In the genomic region with DNA sequence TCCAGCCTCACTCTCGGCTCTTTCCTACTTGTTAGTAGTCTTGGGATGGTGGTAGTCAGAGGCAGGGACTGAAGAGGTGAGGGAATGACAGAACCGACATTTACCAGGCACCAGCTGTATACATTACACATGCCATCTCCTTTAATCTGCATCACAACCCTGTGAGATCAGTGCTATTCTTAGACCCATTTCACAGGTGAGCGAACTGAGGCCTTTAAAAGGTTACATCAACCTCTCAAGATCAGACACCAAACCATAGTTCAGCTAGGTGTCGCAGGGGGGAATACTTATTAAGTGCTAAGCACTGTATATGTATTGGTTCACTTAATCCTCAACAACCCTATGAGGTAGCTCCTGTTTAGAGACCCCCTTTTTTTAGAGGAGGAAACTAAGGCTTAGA, we compare ENCODE assay signal across 33 cellular contexts. TPM values are rescaled to one million over a fixed set of nuclear protein-coding genes. Genes with fewer than 3 reads are reported as not detected.
"Had no signal": no experiment of that assay in that cellular context is flagged by ENCODE, and none has a peak within 500 bp of the region (broad histone marks: within the 10 kb centered on the region; RNA-seq: fewer than 3 reads in every experiment).

No MANE protein-coding gene starts in this region.

- H3K9me3 ChIP-seq: ascending aorta, breast epithelium, esophagus muscularis mucosa, gastroesophageal sphincter had no signal

- DNase-seq: activated CD4-positive, alpha-beta memory T cell treated with anti-CD3 and anti-CD28 coated beads for 36 hours; activated CD4-positive, alpha-beta T cell treated with anti-CD3 and anti-CD28 coated beads for 36 hours; activated CD4-positive, alpha-beta T cell treated with anti-CD3 and anti-CD28 coated beads, Interleukin-2, amount 10 ng/mL, durations not matched to agents 24 days and 14 days; activated CD4-positive, CD25-positive, alpha-beta regulatory T cell; activated CD4-positive, CD25-positive, alpha-beta regulatory T cell treated with anti-CD3 and anti-CD28 coated beads, Interleukin-2, amount 50 U/mL, for 72 hours; activated CD8-positive, alpha-beta memory T cell treated with anti-CD3 and anti-CD28 coated beads, Interleukin-2, amount 50 U/mL, for 48 hours; activated gamma-delta T cell; activated naive CD4-positive, alpha-beta T cell; activated naive CD4-positive, alpha-beta T cell treated with anti-CD3 and anti-CD28 coated beads, Interleukin-2, amount 10 ng/mL, durations not matched to agents 7 days and 5 days; activated naive CD8-positive, alpha-beta T cell treated with anti-CD3 and anti-CD28 coated beads, Interleukin-2, amount 10 ng/mL, durations not matched to agents 7 days and 5 days; activated T-cell treated with anti-CD3 and anti-CD28 coated beads for 4 hours; activated T-cell treated with anti-CD3 and anti-CD28 coated beads, Interleukin-2, amount 50 U/mL, for 24 hours; activated T-cell treated with anti-CD3 and anti-CD28 coated beads, Interleukin-2, amount 50 U/mL, for 72 hours; effector memory CD4-positive, alpha-beta T cell; endodermal cell; erythroblast; foreskin keratinocyte; T-helper 1 cell; T-helper 17 cell had no signal

- H3K27ac ChIP-seq: ascending aorta, breast epithelium, coronary artery, dorsolateral prefrontal cortex, esophagus muscularis mucosa, foreskin keratinocyte, gastroesophageal sphincter had no signal

- ATAC-seq: activated CD4-positive, alpha-beta T cell treated with anti-CD3 and anti-CD28 coated beads for 36 hours; activated naive CD4-positive, alpha-beta T cell treated with anti-CD3 and anti-CD28 coated beads, Interleukin-2, amount 50 U/mL, for 72 hours; activated T-cell treated with anti-CD3 and anti-CD28 coated beads, Interleukin-2, amount 50 U/mL, for 72 hours; foreskin keratinocyte; gastroesophageal sphincter; T-helper 17 cell had no signal

- H3K27me3 ChIP-seq: ascending aorta, breast epithelium had no signal

- H3K36me3 ChIP-seq: ascending aorta, breast epithelium had no signal

- H3K4me3 ChIP-seq: ascending aorta, breast epithelium, coronary artery, dorsolateral prefrontal cortex, esophagus muscularis mucosa, gastroesophageal sphincter had no signal

- H3K27me3 Mint-ChIP-seq: activated CD4-positive, alpha-beta memory T cell treated with anti-CD3 and anti-CD28 coated beads for 36 hours; activated CD4-positive, alpha-beta T cell treated with anti-CD3 and anti-CD28 coated beads for 36 hours; activated naive CD8-positive, alpha-beta T cell treated with anti-CD3 and anti-CD28 coated beads, Interleukin-2, amount 10 ng/mL, durations not matched to agents 7 days and 5 days; brain had no signal

- H3K4me1 Mint-ChIP-seq: activated CD4-positive, alpha-beta T cell treated with anti-CD3 and anti-CD28 coated beads for 36 hours; activated CD4-positive, alpha-beta T cell treated with anti-CD3 and anti-CD28 coated beads, Interleukin-2, amount 10 ng/mL, durations not matched to agents 24 days and 14 days; activated naive CD4-positive, alpha-beta T cell treated with anti-CD3 and anti-CD28 coated beads, Interleukin-2, amount 10 ng/mL, durations not matched to agents 7 days and 5 days; activated naive CD8-positive, alpha-beta T cell treated with anti-CD3 and anti-CD28 coated beads, Interleukin-2, amount 10 ng/mL, durations not matched to agents 7 days and 5 days; central memory CD8-positive, alpha-beta T cell; T-helper 17 cell had no signal

- H3K4me3 Mint-ChIP-seq: activated CD4-positive, alpha-beta memory T cell treated with anti-CD3 and anti-CD28 coated beads for 36 hours; activated CD4-positive, alpha-beta T cell treated with anti-CD3 and anti-CD28 coated beads for 36 hours; activated CD4-positive, alpha-beta T cell treated with anti-CD3 and anti-CD28 coated beads, Interleukin-2, amount 10 ng/mL, durations not matched to agents 24 days and 14 days; activated naive CD4-positive, alpha-beta T cell treated with anti-CD3 and anti-CD28 coated beads, Interleukin-2, amount 10 ng/mL, durations not matched to agents 7 days and 5 days; activated naive CD8-positive, alpha-beta T cell treated with anti-CD3 and anti-CD28 coated beads, Interleukin-2, amount 10 ng/mL, durations not matched to agents 7 days and 5 days; activated T-cell treated with anti-CD3 and anti-CD28 coated beads, Interleukin-2, amount 50 U/mL, for 24 hours; activated T-cell treated with anti-CD3 and anti-CD28 coated beads, Interleukin-2, amount 50 U/mL, for 72 hours; brain; central memory CD8-positive, alpha-beta T cell; dendritic cell treated with granulocyte-macrophage colony-stimulating factor and Interleukin-4, amounts not matched to agents 40 ng/mL and 50 ng/mL, for 4 days; endodermal cell; T-helper 17 cell; T-helper 2 cell treated with Interferon-gamma antibody and Interleukin-4, amounts not matched to agents 5 μg/mL and 100 μg/mL, for 36 hours had no signal

- H3K36me3 Mint-ChIP-seq: activated CD4-positive, alpha-beta memory T cell treated with anti-CD3 and anti-CD28 coated beads for 36 hours; activated naive CD4-positive, alpha-beta T cell treated with anti-CD3 and anti-CD28 coated beads, Interleukin-2, amount 10 ng/mL, durations not matched to agents 7 days and 5 days; activated naive CD4-positive, alpha-beta T cell treated with anti-CD3 and anti-CD28 coated beads, Interleukin-2, amount 50 U/mL, for 72 hours; activated naive CD8-positive, alpha-beta T cell treated with anti-CD3 and anti-CD28 coated beads, Interleukin-2, amount 10 ng/mL, durations not matched to agents 7 days and 5 days; brain had no signal

- H3K4me1 ChIP-seq: ascending aorta, esophagus muscularis mucosa, foreskin keratinocyte, gastroesophageal sphincter had no signal

- H3K27ac Mint-ChIP-seq: activated CD4-positive, alpha-beta memory T cell treated with anti-CD3 and anti-CD28 coated beads for 36 hours; activated CD4-positive, alpha-beta T cell treated with anti-CD3 and anti-CD28 coated beads for 36 hours; activated CD4-positive, alpha-beta T cell treated with anti-CD3 and anti-CD28 coated beads, Interleukin-2, amount 10 ng/mL, durations not matched to agents 24 days and 14 days; activated naive CD4-positive, alpha-beta T cell treated with anti-CD3 and anti-CD28 coated beads, Interleukin-2, amount 10 ng/mL, durations not matched to agents 7 days and 5 days; activated naive CD4-positive, alpha-beta T cell treated with anti-CD3 and anti-CD28 coated beads, Interleukin-2, amount 50 U/mL, for 72 hours; activated naive CD8-positive, alpha-beta T cell treated with anti-CD3 and anti-CD28 coated beads, Interleukin-2, amount 10 ng/mL, durations not matched to agents 7 days and 5 days; activated T-cell treated with anti-CD3 and anti-CD28 coated beads, Interleukin-2, amount 50 U/mL, for 24 hours; activated T-cell treated with anti-CD3 and anti-CD28 coated beads, Interleukin-2, amount 50 U/mL, for 72 hours; dendritic cell treated with granulocyte-macrophage colony-stimulating factor and Interleukin-4, amounts not matched to agents 40 ng/mL and 50 ng/mL, for 4 days; endodermal cell; T-helper 17 cell; T-helper 2 cell treated with Interferon-gamma antibody and Interleukin-4, amounts not matched to agents 5 μg/mL and 100 μg/mL, for 36 hours had no signal

- H3K9me3 Mint-ChIP-seq: activated CD4-positive, alpha-beta memory T cell treated with anti-CD3 and anti-CD28 coated beads for 36 hours; activated CD4-positive, alpha-beta T cell treated with anti-CD3 and anti-CD28 coated beads, Interleukin-2, amount 10 ng/mL, durations not matched to agents 24 days and 14 days; activated naive CD4-positive, alpha-beta T cell treated with anti-CD3 and anti-CD28 coated beads, Interleukin-2, amount 10 ng/mL, durations not matched to agents 7 days and 5 days; activated naive CD4-positive, alpha-beta T cell treated with anti-CD3 and anti-CD28 coated beads, Interleukin-2, amount 50 U/mL, for 72 hours; activated naive CD8-positive, alpha-beta T cell treated with anti-CD3 and anti-CD28 coated beads, Interleukin-2, amount 10 ng/mL, durations not matched to agents 7 days and 5 days; activated T-cell treated with anti-CD3 and anti-CD28 coated beads, Interleukin-2, amount 50 U/mL, for 24 hours; activated T-cell treated with anti-CD3 and anti-CD28 coated beads, Interleukin-2, amount 50 U/mL, for 72 hours; brain; central memory CD8-positive, alpha-beta T cell; dendritic cell treated with granulocyte-macrophage colony-stimulating factor and Interleukin-4, amounts not matched to agents 40 ng/mL and 50 ng/mL, for 4 days; endodermal cell; T-helper 2 cell treated with Interferon-gamma antibody and Interleukin-4, amounts not matched to agents 5 μg/mL and 100 μg/mL, for 36 hours had no signal

RNA-seq across cellular contexts. Expression of a gene that starts 5.6 kb away (rescaled TPM):
- total RNA-seq: activated CD4-positive, alpha-beta memory T cell treated with anti-CD3 and anti-CD28 coated beads for 36 hours; activated CD4-positive, alpha-beta T cell treated with anti-CD3 and anti-CD28 coated beads for 36 hours; activated CD4-positive, alpha-beta T cell treated with anti-CD3 and anti-CD28 coated beads, Interleukin-2, amount 10 ng/mL, durations not matched to agents 24 days and 14 days; activated naive CD4-positive, alpha-beta T cell treated with anti-CD3 and anti-CD28 coated beads, Interleukin-2, amount 50 U/mL, for 72 hours; activated naive CD8-positive, alpha-beta T cell treated with anti-CD3 and anti-CD28 coated beads, Interleukin-2, amount 10 ng/mL, durations not matched to agents 7 days and 5 days; activated T-cell treated with anti-CD3 and anti-CD28 coated beads, Interleukin-2, amount 50 U/mL, for 72 hours; ascending aorta; breast epithelium; cardiac septum; cerebellum; esophagus muscularis mucosa; glomerular endothelial cell; T-helper 17 cell had no signal
